ENCODE assay signal across 13 cellular contexts in genomic region chr4:122842984-122843531, GRCh38. TPM values are rescaled to one million over a fixed set of nuclear protein-coding genes. Genes with fewer than 3 reads are reported as not detected.
DNase-seq lines count a peak whose midpoint lies in the region; ATAC-seq, FAIRE-seq and TF ChIP-seq lines count a peak whose summit lies in the region.
"Had no signal": no experiment of that assay in that cellular context is flagged by ENCODE, and none has a peak within 500 bp of the region (broad histone marks: within the 10 kb centered on the region; RNA-seq: fewer than 3 reads in every experiment).

No MANE protein-coding gene starts in this region.

- TF ChIP-seq RAD21 in H1 (IDR thresholded peaks at IDR 0.05 in 1 of 2, conservative IDR thresholded peaks at IDR 0.05 in 1 of 2; ENCODE audit: low read depth in 2 of 2, low read length in 2 of 2) = no peak

- H4K5ac ChIP-seq in H1 (ENCODE audit: insufficient read length, low read depth, low read length) = no peak overlapping the region

- no peak overlapping the region for H3K56ac ChIP-seq in H1 (replicated peaks; ENCODE audit: insufficient read length, low read depth, low read length)

- no peak overlapping the region for H4K91ac ChIP-seq in H1 (replicated peaks; ENCODE audit: insufficient read length, low read length)

- H3K27me3 ChIP-seq in H1 (replicated peaks in 1 of 4; ENCODE audit: control insufficient read depth in 3 of 4, extremely low read depth in 1 of 4, insufficient read depth in 3 of 4, low read length in 3 of 4) (no peaks in the 10 kb centered on the region), pancreas (no peaks in the 10 kb centered on the region)

- no peak overlapping the region for H3K18ac ChIP-seq in H1 (ENCODE audit: extremely low read depth, low read length)

- FAIRE-seq in H1 (lab: Jason Lieb, UNC) (no peak), pancreas (lab: Jason Lieb, UNC) (peak; percentile 70)

- TF ChIP-seq CTCF in LNCaP clone FGC (IDR thresholded peaks at IDR 0.05; ENCODE audit: control insufficient read depth, extremely low read depth, insufficient read depth) = no peak
- TF ChIP-seq CTCF in H1 (IDR thresholded peaks at IDR 0.05; ENCODE audit: control extremely low read depth in 1 of 3, insufficient read depth in 1 of 3, low read depth in 1 of 3, low read length in 3 of 3) = no peak
- no peak for TF ChIP-seq CTCF in pancreas (IDR thresholded peaks at IDR 0.05)

- CTCF ChIA-PET in H1 (lab: Charles Lee; ENCODE audit: partially characterized antibody) = interaction anchor here (0.8 to 2.0 kb wide), 2 partner anchors 10 to 11 kb away, joined by 3 to 12 read pairs; no protein-coding TSS in a partner anchor

- H2AK5ac ChIP-seq in H1 (ENCODE audit: low read depth, low read length) = no peak overlapping the region

- no peak overlapping the region for H2BK20ac ChIP-seq in H1 (ENCODE audit: low read length)

- H3K23me2 ChIP-seq in H1 (ENCODE audit: low read depth, low read length) = no peaks in the 10 kb centered on the region

- H3K27ac ChIP-seq in H1 (ENCODE audit: low read depth, low read length) = no peak overlapping the region
- H3K27ac ChIP-seq in pancreas = no peak overlapping the region

- no peaks in the 10 kb centered on the region for H3K9me3 ChIP-seq in H1 (ENCODE audit: insufficient read depth in 2 of 2, low read depth in 1 of 2, low read length in 1 of 2)
- no peaks in the 10 kb centered on the region for H3K9me3 ChIP-seq in pancreas

- 91% methylated on average over 4 of the region's 4 CpGs; no CpG with 5 or more reads in 1 of the 2 experiments for WGBS in H1 (ENCODE audit: extremely low coverage in 1 of 2, insufficient coverage in 1 of 2, insufficient read length in 1 of 2, insufficient replicate concordance in 2 of 2, low coverage in 1 of 2, low lambda C conversion rate in 2 of 2, missing lambda C conversion rate in 1 of 2), 2 experiments
- 44 to 56% methylated on average over 4 of the region's 4 CpGs for WGBS in pancreas, 2 donors

- H3K14ac ChIP-seq in H1 (ENCODE audit: insufficient read length) = no peak overlapping the region

- no peak overlapping the region for H2BK120ac ChIP-seq in H1 (replicated peaks; ENCODE audit: low read depth, low read length)

- peaks cover 3 to 87% (median 30%) of the 10 kb centered on the region in 4 experiments; a peak in 6 of 8 replicates for H3K36me3 ChIP-seq in H1 (ENCODE audit: control insufficient read depth in 2 of 4, insufficient read depth in 4 of 4, low read length in 3 of 4)
- no peaks in the 10 kb centered on the region for H3K36me3 ChIP-seq in pancreas

- no peak overlapping the region for H2BK12ac ChIP-seq in H1 (ENCODE audit: low read depth, low read length)

- H3K4me3 ChIP-seq in LNCaP clone FGC (ENCODE audit: low read depth, low read length) = no peak overlapping the region
- no peak overlapping the region for H3K4me3 ChIP-seq in H1 (ENCODE audit: extremely low read depth in 1 of 4, insufficient read depth in 2 of 4, low read depth in 3 of 4, low read length in 4 of 4)
- H3K4me3 ChIP-seq in pancreas = no peak overlapping the region

- H2BK5ac ChIP-seq in H1 (ENCODE audit: low read depth, low read length) = no peak overlapping the region

- no peak for TF ChIP-seq EP300 in H1 (IDR thresholded peaks at IDR 0.05; ENCODE audit: borderline replicate concordance in 1 of 2, low read depth in 2 of 2, low read length in 2 of 2)

- H3K4me1 ChIP-seq in H1 (replicated peaks in 1 of 4; ENCODE audit: control insufficient read depth in 3 of 4, insufficient read depth in 4 of 4, low read length in 3 of 4) (peaks cover 0 to 33% (median 15%) of the 10 kb centered on the region in 4 experiments; a peak in 6 of 7 replicates), pancreas (peaks cover 0 to 2% (median 0%) of the 10 kb centered on the region in 3 donors)

- peaks cover 58 to 100% of the 10 kb centered on the region in 2 experiments for H3K79me2 ChIP-seq in H1 (ENCODE audit: control insufficient read depth in 1 of 2, insufficient read depth in 2 of 2, low read length in 2 of 2)

- H3K23ac ChIP-seq in H1 (ENCODE audit: insufficient read length) = no peak overlapping the region

- peak overlapping the region in 1 of 2 experiments; percentile 22; a peak in 1 of 4 replicates for H3K4me2 ChIP-seq in H1 (ENCODE audit: insufficient read depth in 1 of 2, low read depth in 2 of 2, low read length in 2 of 2)

- H3K4ac ChIP-seq in H1 (replicated peaks; ENCODE audit: insufficient read length, low read depth, low read length) = no peak overlapping the region

- peak in 1 of 2 experiments; percentile 34; a peak in 2 of 3 replicates for TF ChIP-seq POLR2A in H1 (IDR thresholded peaks at IDR 0.05; ENCODE audit: control extremely low read depth in 1 of 2, low read depth in 2 of 2, low read length in 2 of 2)

- peak; percentile 38 for DNase-seq in AG20443 (ENCODE audit: low spot score)
- peak; percentile 97 for DNase-seq in LNCaP clone FGC (ENCODE audit: low read depth)
- DNase-seq in H1 (ENCODE audit: low read depth in 1 of 2, low spot score in 2 of 2) = peak in 1 of 2 experiments; percentile 44
- DNase-seq in pancreas = no peak
- no peak for DNase-seq in activated naive CD4-positive, alpha-beta T cell (lab: John Stamatoyannopoulos, UW)
- no peak for DNase-seq in central memory CD4-positive, alpha-beta T cell
- DNase-seq: activated CD8-positive, alpha-beta memory T cell treated with anti-CD3 and anti-CD28 coated beads, Interleukin-2, amount 10 ng/mL, durations not matched to agents 7 days and 5 days; erythroblast; hypothalamus; nucleus accumbens had no signal

- intact Hi-C loops in pancreas (cut with DNase I) = no loop called here

- peaks cover 34 to 36% of the 10 kb centered on the region in 2 experiments for H4K20me1 ChIP-seq in H1 (replicated peaks in 1 of 2; ENCODE audit: control insufficient read depth in 1 of 2, insufficient read depth in 2 of 2, low read length in 2 of 2)

- POLR2A ChIA-PET in H1 (lab: Charles Lee; ENCODE audit: partially characterized antibody) = interaction anchor here (0.8 to 19.7 kb wide), 3 partner anchors 11 to 54 kb away, joined by 3 to 278 read pairs (median 59); partner anchors contain the start of gene FGF2

- H3K79me1 ChIP-seq in H1 (ENCODE audit: low read depth, low read length) = peaks cover 7% of the 10 kb centered on the region

- H3K9ac ChIP-seq in H1 (replicated peaks in 1 of 4; ENCODE audit: extremely low read depth in 1 of 4, low read depth in 3 of 4, low read length in 3 of 4) = no peak overlapping the region

- ATAC-seq in pancreas (peak in 2 of 4 donors; percentile 36 to 73), HG02938 (IDR thresholded peaks at IDR 0.05; ENCODE audit: unreplicated experiment) (no peak), HG03442 (IDR thresholded peaks at IDR 0.05; ENCODE audit: unreplicated experiment) (no peak)
- ATAC-seq: activated CD8-positive, alpha-beta memory T cell treated with anti-CD3 and anti-CD28 coated beads, Interleukin-2, amount 10 ng/mL, durations not matched to agents 7 days and 5 days; activated naive CD4-positive, alpha-beta T cell treated with anti-CD3 and anti-CD28 coated beads, Interleukin-2, amount 50 U/mL, for 72 hours had no signal

- no peak overlapping the region for H2AFZ ChIP-seq in H1 (ENCODE audit: low read length)

- H2BK15ac ChIP-seq in H1 (ENCODE audit: low read length) = no peak overlapping the region

- no peak overlapping the region for H4K8ac ChIP-seq in H1 (ENCODE audit: extremely low read depth, insufficient read depth, low read length)

TF ChIP-seq in H1, 55 proteins besides CTCF, POLR2A, EP300 and RAD21:
- TF ChIP-seq POLR2AphosphoS5 (IDR thresholded peaks at IDR 0.05; ENCODE audit: low read depth, low read length) = peak; percentile 83
- no peak for TF ChIP-seq SP4 (IDR thresholded peaks at IDR 0.05; ENCODE audit: low read length)
- TF ChIP-seq RNF2 (IDR thresholded peaks at IDR 0.05; ENCODE audit: borderline replicate concordance, low read depth, low read length, missing control alignments, poor library complexity, severe bottlenecking) = no peak
- no peak for TF ChIP-seq RFX5 (IDR thresholded peaks at IDR 0.05; ENCODE audit: borderline replicate concordance, low read depth, low read length)
- TF ChIP-seq SIRT6 (IDR thresholded peaks at IDR 0.05; ENCODE audit: low read length) = no peak

RNA-seq across cellular contexts. Expression of gene FGF2, which starts 16.4 kb away (rescaled TPM):
- total RNA-seq in H1 (2021; fragmentation: NEBNext Ultra II Directional; extraction: Animal tissue kit (Norgen Biotek cat#: 25700)) = 145 and 153 TPM in 2 replicates
- polyA plus RNA-seq in H1 (2011; rRNA removed) = 20.5 and 23.4 TPM in 2 replicates
- polyA plus RNA-seq in H1 (2011; cell fraction: cytosol; rRNA removed) = 45.3 TPM
- 30.0 TPM for polyA plus RNA-seq in H1 (2011; cell fraction: nucleus; rRNA removed)
- 42.5 to 55.1 TPM (median 50.9 TPM) in 4 replicates for polyA plus RNA-seq in H1 (2012, experiment 1 of 2)
- 5.4 TPM for polyA plus RNA-seq in H1 (2012, experiment 2 of 2)
- 46.6 TPM for polyA plus RNA-seq in H1 (2013, experiment 1 of 2)
- polyA plus RNA-seq in H1 (2013, experiment 2 of 2) = 39.5 TPM
- polyA minus RNA-seq in H1 (2011; rRNA and poly(A)+ RNA removed) = 55.5 and 65.6 TPM in 2 replicates
- 84.8 TPM for polyA minus RNA-seq in H1 (2011; cell fraction: cytosol; rRNA and poly(A)+ RNA removed)
- polyA minus RNA-seq in H1 (2011; cell fraction: nucleus; rRNA and poly(A)+ RNA removed) = 136 TPM
- total RNA-seq in pancreas = 1 to 10 TPM in 2 of 6 donors, under 1 TPM in 4; 0.41 to 1.6 (median 0.88) TPM
- polyA plus RNA-seq in pancreas = under 1 TPM; 0.49 to 0.59 TPM

Comparison
In these comparisons a context has a peak if more than half of its experiments do, and no peak if none do; other contexts are left out.
1. DNase-seq: peak in AG20443 (single experiment) and LNCaP clone FGC (single experiment); none in pancreas (0 of 6), activated naive CD4-positive, alpha-beta T cell (0 of 4) and central memory CD4-positive, alpha-beta T cell (single experiment).
2. RNA of gene FGF2, which starts 16.4 kb away (total RNA-seq): 145 to 153 TPM in H1; 0.41 to 1.6 TPM in pancreas; every median in the first group is over 10 times any median in the second.